ENCODE assay signal across 10 cellular contexts in genomic region chr17:44008205-44008909, GRCh38. TPM values are rescaled to one million over a fixed set of nuclear protein-coding genes. Genes with fewer than 3 reads are reported as not detected.
A peak's percentile ranks its signal among the peaks of the same experiment; 100 is the strongest.
DNase-seq lines count a peak whose midpoint lies in the region; ATAC-seq and TF ChIP-seq lines count a peak whose summit lies in the region.
"Had no signal": no experiment of that assay in that cellular context is flagged by ENCODE, and none has a peak within 500 bp of the region (broad histone marks: within the 10 kb centered on the region; RNA-seq: fewer than 3 reads in every experiment).

No MANE protein-coding gene starts in this region.

- no peak for ATAC-seq in SK-N-SH treated with all-trans-retinoic acid at 6 μM for 48 hours
- ATAC-seq in RWPE2 (ENCODE audit: low read depth) = no peak
- ATAC-seq in HG03039 (IDR thresholded peaks at IDR 0.05; ENCODE audit: unreplicated experiment) = no peak

- TF ChIP-seq RAD21 in SK-N-SH (IDR thresholded peaks at IDR 0.05; ENCODE audit: low read length) = no peak

- TF ChIP-seq EP300 in SK-N-SH (IDR thresholded peaks at IDR 0.05; ENCODE audit: borderline replicate concordance in 1 of 2, low read depth in 1 of 2, low read length in 1 of 2) = no peak

- CTCF ChIA-PET in SK-N-SH (lab: Yijun Ruan, JAX) = interaction anchor here (0.9 to 31.1 kb wide), 17 partner anchors 11 to 130 kb away, joined by 3 to 638 read pairs (median 4); partner anchors contain the start of genes HDAC5, MPP2 and PPY

- H3K36me3 ChIP-seq in SK-N-SH (replicated peaks in 1 of 2; ENCODE audit: control insufficient read depth in 1 of 2, insufficient read depth in 2 of 2, low read length in 1 of 2) (peaks cover 0 to 14% of the 10 kb centered on the region in 2 experiments), RWPE2 (ENCODE audit: low read depth) (peaks cover 33% of the 10 kb centered on the region), uterus (no peaks in the 10 kb centered on the region)

- TF ChIP-seq POLR2A in uterus (IDR thresholded peaks at IDR 0.05) = no peak

- H3K4me3 ChIP-seq in SK-N-SH (ENCODE audit: low read depth in 2 of 2, low read length in 1 of 2) (peak overlapping the region; percentile 80 to 90), RWPE2 (ENCODE audit: severe bottlenecking) (no peak overlapping the region), skeletal muscle cell (ENCODE audit: low read depth, low read length) (peak overlapping the region; percentile 63), uterus (no peak overlapping the region)

- no peaks in the 10 kb centered on the region for H3K27me3 ChIP-seq in SK-N-SH (ENCODE audit: insufficient read depth)
- H3K27me3 ChIP-seq in RWPE2 (ENCODE audit: insufficient read depth, poor library complexity, severe bottlenecking) = no peaks in the 10 kb centered on the region
- peaks cover 11 to 21% of the 10 kb centered on the region in 2 donors for H3K27me3 ChIP-seq in uterus

- no peak overlapping the region for H3K27ac Mint-ChIP-seq in endothelial cell (ENCODE audit: unreplicated experiment)

- H3K27me3 Mint-ChIP-seq in endothelial cell (ENCODE audit: unreplicated experiment) = peaks cover 18% of the 10 kb centered on the region

- TF ChIP-seq CTCF in SK-N-SH (IDR thresholded peaks at IDR 0.05) = no peak
- TF ChIP-seq CTCF in RWPE2 (IDR thresholded peaks at IDR 0.05; ENCODE audit: poor library complexity, severe bottlenecking) = no peak
- no peak for TF ChIP-seq CTCF in endothelial cell (IDR thresholded peaks at IDR 0.05; ENCODE audit: unreplicated experiment)
- no peak for TF ChIP-seq CTCF in uterus (IDR thresholded peaks at IDR 0.05)

- H2AFZ ChIP-seq in SK-N-SH (ENCODE audit: low read depth) = no peak overlapping the region

- intact Hi-C loops in uterus (cut with DNase I; ENCODE audit: low total_unique reads) = no loop called here

- POLR2A ChIA-PET in SK-N-SH (lab: Yijun Ruan, JAX) = no interaction called here

- H3K36me3 Mint-ChIP-seq in endothelial cell (ENCODE audit: low read depth, unreplicated experiment) = peaks cover 5% of the 10 kb centered on the region

- H3K27ac ChIP-seq in SK-N-SH (ENCODE audit: low read depth in 2 of 2, low read length in 1 of 2) = peak overlapping the region in 1 of 2 experiments; percentile 57; a peak in 1 of 4 replicates
- H3K27ac ChIP-seq in RWPE2 (ENCODE audit: poor library complexity, severe bottlenecking) = peak overlapping the region; percentile 64
- no peak overlapping the region for H3K27ac ChIP-seq in uterus

- H3F3A ChIP-seq in SK-N-SH (replicated peaks; ENCODE audit: insufficient read depth) = peaks cover 9% of the 10 kb centered on the region

- peaks cover 16% of the 10 kb centered on the region for H3K4me1 Mint-ChIP-seq in endothelial cell (ENCODE audit: unreplicated experiment)

- no peaks in the 10 kb centered on the region for H3K9me2 ChIP-seq in SK-N-SH

- peak overlapping the region; percentile 78; the same call in 1 of the 2 replicates for H3K9ac ChIP-seq in SK-N-SH

- no peaks in the 10 kb centered on the region for H3K9me3 Mint-ChIP-seq in endothelial cell (ENCODE audit: unreplicated experiment)

- H3K4me3 Mint-ChIP-seq in endothelial cell (ENCODE audit: unreplicated experiment) = peak overlapping the region; percentile 88

- no peaks in the 10 kb centered on the region for H4K20me1 ChIP-seq in SK-N-SH (ENCODE audit: insufficient read depth)

- DNase-seq in SK-N-SH (no peak), RWPE2 (ENCODE audit: low spot score) (no peak), endothelial cell (ENCODE audit: low spot score) (no peak), skeletal muscle cell (ENCODE audit: low read depth) (no peak), uterus (no peak)
- no peak for DNase-seq in activated CD8-positive, alpha-beta memory T cell treated with anti-CD3 and anti-CD28 coated beads, Interleukin-2, amount 50 U/mL, for 48 hours
- DNase-seq: NCI-H1436 had no signal

- peak overlapping the region; percentile 90 for H3K4me2 ChIP-seq in SK-N-SH

- no peaks in the 10 kb centered on the region for H3K9me3 ChIP-seq in SK-N-SH
- no peaks in the 10 kb centered on the region for H3K9me3 ChIP-seq in RWPE2 (ENCODE audit: severe bottlenecking)
- no peaks in the 10 kb centered on the region for H3K9me3 ChIP-seq in uterus

- H3K4me1 ChIP-seq in SK-N-SH (ENCODE audit: control insufficient read depth in 1 of 2, insufficient read depth in 2 of 2, low read depth in 1 of 2, low read length in 1 of 2) (peaks cover 8 to 60% of the 10 kb centered on the region in 2 experiments; a peak in 2 of 4 replicates), RWPE2 (ENCODE audit: insufficient read depth, poor library complexity, severe bottlenecking) (no peaks in the 10 kb centered on the region), uterus (peaks cover 0 to 27% of the 10 kb centered on the region in 2 donors)

- 93% methylated on average over 3 of the region's 6 CpGs for WGBS in SK-N-SH (ENCODE audit: low lambda C conversion rate)

- peaks cover 28% of the 10 kb centered on the region; the same call in 1 of the 2 replicates for H3K79me2 ChIP-seq in SK-N-SH (ENCODE audit: insufficient read depth)

TF ChIP-seq in SK-N-SH, 30 proteins besides CTCF, POLR2A, EP300 and RAD21 (continues in another document):
- TF ChIP-seq RXRA (IDR thresholded peaks at IDR 0.05; ENCODE audit: borderline replicate concordance, low read depth) (no peak), CHD2 (IDR thresholded peaks at IDR 0.05; ENCODE audit: low read length, partially characterized antibody) (no peak), ZBTB33 (IDR thresholded peaks at IDR 0.05; ENCODE audit: borderline replicate concordance, low read depth) (no peak), MEF2A (IDR thresholded peaks at IDR 0.05; ENCODE audit: borderline replicate concordance, low read depth) (no peak), YY1 (IDR thresholded peaks at IDR 0.05; ENCODE audit: low read depth) (no peak), ELF1 (IDR thresholded peaks at IDR 0.05) (no peak)

TF ChIP-seq in SK-N-SH treated with all-trans-retinoic acid at 6 μM for 48 hours, 23 proteins besides CTCF, POLR2A, EP300 and RAD21:
- TF ChIP-seq SNAI2 (CRISPR knock-in tag; IDR thresholded peaks at IDR 0.05) (no peak), ZNF8 (CRISPR knock-in tag; IDR thresholded peaks at IDR 0.05) (no peak), PPARA (CRISPR knock-in tag; IDR thresholded peaks at IDR 0.05; ENCODE audit: borderline replicate concordance) (no peak), ZC3H10 (CRISPR knock-in tag; IDR thresholded peaks at IDR 0.05) (no peak), OSR1 (CRISPR knock-in tag; IDR thresholded peaks at IDR 0.05) (no peak), GLIS3 (CRISPR knock-in tag; IDR thresholded peaks at IDR 0.05) (no peak), CSDC2 (CRISPR knock-in tag; IDR thresholded peaks at IDR 0.05) (no peak), TCF4 (CRISPR knock-in tag; IDR thresholded peaks at IDR 0.05; ENCODE audit: borderline replicate concordance) (no peak), ZNF70 (CRISPR knock-in tag; IDR thresholded peaks at IDR 0.05) (no peak)
- TF ChIP-seq, protein P1, sequence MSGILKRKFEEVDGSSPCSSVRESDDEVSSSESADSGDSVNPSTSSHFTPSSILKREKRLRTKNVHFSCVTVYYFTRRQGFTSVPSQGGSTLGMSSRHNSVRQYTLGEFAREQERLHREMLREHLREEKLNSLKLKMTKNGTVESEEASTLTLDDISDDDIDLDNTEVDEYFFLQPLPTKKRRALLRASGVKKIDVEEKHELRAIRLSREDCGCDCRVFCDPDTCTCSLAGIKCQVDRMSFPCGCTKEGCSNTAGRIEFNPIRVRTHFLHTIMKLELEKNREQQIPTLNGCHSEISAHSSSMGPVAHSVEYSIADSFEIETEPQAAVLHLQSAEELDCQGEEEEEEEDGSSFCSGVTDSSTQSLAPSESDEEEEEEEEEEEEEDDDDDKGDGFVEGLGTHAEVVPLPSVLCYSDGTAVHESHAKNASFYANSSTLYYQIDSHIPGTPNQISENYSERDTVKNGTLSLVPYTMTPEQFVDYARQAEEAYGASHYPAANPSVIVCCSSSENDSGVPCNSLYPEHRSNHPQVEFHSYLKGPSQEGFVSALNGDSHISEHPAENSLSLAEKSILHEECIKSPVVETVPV (CRISPR knock-in tag; IDR thresholded peaks at IDR 0.05) = no peak

RNA-seq across cellular contexts. Expression of gene NAGS, which starts 3.9 kb away (rescaled TPM):
- 1.6 and 1.7 TPM in 2 replicates for polyA plus RNA-seq in SK-N-SH (2012; rRNA removed)
- polyA plus RNA-seq in SK-N-SH (2012; cell fraction: cytosol; rRNA removed) = 0.84 and 1.00 TPM in 2 replicates
- 0.87 and 0.92 TPM in 2 replicates for polyA plus RNA-seq in SK-N-SH (2012; cell fraction: nucleus; rRNA removed)
- total RNA-seq in endothelial cell (ENCODE audit: unreplicated experiment) (1.2 TPM), uterus (1 to 10 TPM; 1.3 to 9.7 (median 2.6) TPM)

RNA-seq across cellular contexts. Expression of gene TMEM101, which starts 6.4 kb away (rescaled TPM):
- 62.9 and 63.6 TPM in 2 replicates for polyA plus RNA-seq in SK-N-SH (2012; rRNA removed)
- polyA plus RNA-seq in SK-N-SH (2012; cell fraction: cytosol; rRNA removed) = 47.9 and 50.2 TPM in 2 replicates
- 34.5 and 37.9 TPM in 2 replicates for polyA plus RNA-seq in SK-N-SH (2012; cell fraction: nucleus; rRNA removed)
- total RNA-seq in endothelial cell (ENCODE audit: unreplicated experiment) = 32.1 TPM
- 10 to 100 TPM in 3 of 4 donors, 1 to 10 TPM in 1; 1.5 to 76.1 (median 49.8) TPM for total RNA-seq in uterus

RNA-seq across cellular contexts. Expression of gene PYY, which starts 54.6 kb away (rescaled TPM):
- 0.10 and 0.21 TPM in 2 replicates for polyA plus RNA-seq in SK-N-SH (2012; rRNA removed)
- 0.08 and 0.14 TPM in 2 replicates for polyA plus RNA-seq in SK-N-SH (2012; cell fraction: cytosol; rRNA removed)
- polyA plus RNA-seq in SK-N-SH (2012; cell fraction: nucleus; rRNA removed) = 0.33 and 0.36 TPM in 2 replicates
- total RNA-seq in endothelial cell (ENCODE audit: unreplicated experiment) (not detected), uterus (not detected)
- total RNA-seq: aorta had no signal

RNA-seq across cellular contexts. Expression of gene LSM12, which starts 58.1 kb away (rescaled TPM):
- polyA plus RNA-seq in SK-N-SH (2012; rRNA removed) = 26.6 and 31.3 TPM in 2 replicates
- 33.4 and 36.1 TPM in 2 replicates for polyA plus RNA-seq in SK-N-SH (2012; cell fraction: cytosol; rRNA removed)
- 14.7 and 23.4 TPM in 2 replicates for polyA plus RNA-seq in SK-N-SH (2012; cell fraction: nucleus; rRNA removed)
- 63.0 TPM for total RNA-seq in endothelial cell (ENCODE audit: unreplicated experiment)
- total RNA-seq in uterus = 10 to 100 TPM; 24.5 to 49.8 (median 37.1) TPM

Comparison
In these comparisons a context has a peak if more than half of its experiments do, and no peak if none do; other contexts are left out.
1. H3K4me3 ChIP-seq: peak in SK-N-SH (2 of 2) and skeletal muscle cell (single experiment); none in RWPE2 (single experiment) and uterus (0 of 2).